In the genomic region with DNA sequence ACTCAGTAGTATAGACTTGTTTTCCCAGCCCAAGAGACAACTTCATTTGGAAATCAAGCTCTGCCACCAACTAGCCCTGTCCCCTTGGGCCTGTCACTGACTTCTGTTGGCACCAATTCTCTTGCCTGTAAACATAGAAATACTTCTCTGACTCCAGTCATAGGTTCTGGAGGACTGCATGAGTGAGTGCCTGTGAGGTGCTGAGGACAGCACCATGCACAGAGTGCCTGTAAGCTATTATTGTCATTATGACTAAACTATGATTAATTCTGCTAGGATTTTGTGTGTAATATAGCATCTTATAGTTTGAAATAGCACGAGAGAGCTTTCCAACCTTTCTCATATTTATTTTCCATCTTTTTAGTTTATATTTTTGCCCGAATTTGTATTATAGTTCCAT, we compare ENCODE assay signal across 1 cellular context.
TF ChIP-seq lines count a peak whose summit lies in the region.

No MANE protein-coding gene starts in this region.

TF ChIP-seq in A549, 52 proteins besides CTCF, POLR2A, EP300 and RAD21 (continued from another document):
- TF ChIP-seq HDAC2 (IDR thresholded peaks at IDR 0.05): no peak
- no peak for TF ChIP-seq CHD2 (IDR thresholded peaks at IDR 0.05; ENCODE audit: low read length, partially characterized antibody)
- no peak for TF ChIP-seq HOXA7 (CRISPR knock-in tag; IDR thresholded peaks at IDR 0.05)
- no peak for TF ChIP-seq MAZ (IDR thresholded peaks at IDR 0.05; ENCODE audit: borderline replicate concordance, low read depth, low read length)
- TF ChIP-seq, protein P1, sequence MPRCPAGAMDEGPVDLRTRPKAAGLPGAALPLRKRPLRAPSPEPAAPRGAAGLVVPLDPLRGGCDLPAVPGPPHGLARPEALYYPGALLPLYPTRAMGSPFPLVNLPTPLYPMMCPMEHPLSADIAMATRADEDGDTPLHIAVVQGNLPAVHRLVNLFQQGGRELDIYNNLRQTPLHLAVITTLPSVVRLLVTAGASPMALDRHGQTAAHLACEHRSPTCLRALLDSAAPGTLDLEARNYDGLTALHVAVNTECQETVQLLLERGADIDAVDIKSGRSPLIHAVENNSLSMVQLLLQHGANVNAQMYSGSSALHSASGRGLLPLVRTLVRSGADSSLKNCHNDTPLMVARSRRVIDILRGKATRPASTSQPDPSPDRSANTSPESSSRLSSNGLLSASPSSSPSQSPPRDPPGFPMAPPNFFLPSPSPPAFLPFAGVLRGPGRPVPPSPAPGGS (IDR thresholded peaks at IDR 0.05): no peak
- no peak for TF ChIP-seq RCOR1 (IDR thresholded peaks at IDR 0.05; ENCODE audit: low read depth, low read length)
- TF ChIP-seq HOXB5 (CRISPR knock-in tag; IDR thresholded peaks at IDR 0.05): no peak
- no peak for TF ChIP-seq PHF8 (IDR thresholded peaks at IDR 0.05; ENCODE audit: borderline replicate concordance, low read depth)
- TF ChIP-seq FOSL2 (IDR thresholded peaks at IDR 0.05): no peak
- TF ChIP-seq FOSL2 (CRISPR knock-in tag; IDR thresholded peaks at IDR 0.05): no peak
TF ChIP-seq in A549: peak in this region for 0.
